13 cellular contexts compared by ENCODE assay signal in genomic region chr3:29153811-29154210, GRCh38.
DNase-seq lines count a peak whose midpoint lies in the region; ATAC-seq, FAIRE-seq and TF ChIP-seq lines count a peak whose summit lies in the region.
"Had no signal": no experiment of that assay in that cellular context is flagged by ENCODE, and none has a peak within 500 bp of the region (broad histone marks: within the 10 kb centered on the region; RNA-seq: fewer than 3 reads in every experiment).

No MANE protein-coding gene starts in this region.

- no peak overlapping the region for H3K27ac Mint-ChIP-seq in activated naive CD4-positive, alpha-beta T cell treated with anti-CD3 and anti-CD28 coated beads, Interleukin-2, amount 50 U/mL, for 72 hours
- H3K27ac Mint-ChIP-seq in activated CD8-positive, alpha-beta T cell treated with anti-CD3 and anti-CD28 coated beads for 36 hours, result no peak overlapping the region

- H3K27me3 Mint-ChIP-seq in activated CD8-positive, alpha-beta T cell treated with anti-CD3 and anti-CD28 coated beads for 36 hours, result no peaks in the 10 kb centered on the region

- peak in 1 of 2 donors; percentile 40 for DNase-seq in activated naive CD4-positive, alpha-beta T cell treated with anti-CD3 and anti-CD28 coated beads, Interleukin-2, amount 50 U/mL, for 72 hours (ENCODE audit: low spot score in 2 of 2)
- no peak for DNase-seq in activated naive CD4-positive, alpha-beta T cell treated with anti-CD3 and anti-CD28 coated beads, Interleukin-2, amount 50 U/mL, for 16 hours
- peak; percentile 70 for DNase-seq in activated CD8-positive, alpha-beta T cell treated with anti-CD3 and anti-CD28 coated beads for 36 hours
- peak; percentile 1 for DNase-seq in stimulated activated naive CD4-positive, alpha-beta T cell treated with Interleukin-2 at 50 U/mL for 16 hours (lab: John Stamatoyannopoulos, UW)
- DNase-seq in NCI-H1436 treated with DMSO at 0.1 percent for 48 hours (lab: John Stamatoyannopoulos, UW), result no peak
- DNase-seq in vagina (ENCODE audit: extremely low spot score in 2 of 2), result no peak
- no peak for DNase-seq in kidney
- DNase-seq: heart left ventricle, mucosa of descending colon had no signal

- POLR2A ChIA-PET in activated CD8-positive, alpha-beta T cell treated with anti-CD3 and anti-CD28 coated beads for 36 hours (lab: Charles Lee), result no interaction called here

- no peaks in the 10 kb centered on the region for H3K4me1 ChIP-seq in vagina
- no peaks in the 10 kb centered on the region for H3K4me1 ChIP-seq in kidney (ENCODE audit: control insufficient read depth in 1 of 2, insufficient read depth in 1 of 2, low read depth in 1 of 2, low read length in 2 of 2)

- H3K36me3 ChIP-seq in vagina (no peaks in the 10 kb centered on the region), kidney (ENCODE audit: control insufficient read depth in 1 of 2, insufficient read depth in 2 of 2, low read length in 2 of 2) (no peaks in the 10 kb centered on the region)
- H3K36me3 ChIP-seq: heart left ventricle, thoracic aorta had no signal

- TF ChIP-seq CTCF in activated CD8-positive, alpha-beta T cell treated with anti-CD3 and anti-CD28 coated beads for 36 hours (IDR thresholded peaks at IDR 0.05), result no peak
- no peak for TF ChIP-seq CTCF in vagina (IDR thresholded peaks at IDR 0.05)
- no peak for TF ChIP-seq CTCF in kidney (IDR thresholded peaks at IDR 0.05; ENCODE audit: borderline replicate concordance, extremely low read depth, insufficient read depth)

- no peak overlapping the region for H3K9ac ChIP-seq in kidney (ENCODE audit: low read length in 2 of 2)

- CTCF ChIA-PET in activated CD8-positive, alpha-beta T cell treated with anti-CD3 and anti-CD28 coated beads for 36 hours (lab: Charles Lee), result no interaction called here

- H3K9me3 Mint-ChIP-seq in activated naive CD4-positive, alpha-beta T cell treated with anti-CD3 and anti-CD28 coated beads, Interleukin-2, amount 50 U/mL, for 72 hours, result no peaks in the 10 kb centered on the region
- H3K9me3 Mint-ChIP-seq in activated CD8-positive, alpha-beta T cell treated with anti-CD3 and anti-CD28 coated beads for 36 hours, result no peaks in the 10 kb centered on the region

- no peaks in the 10 kb centered on the region for H3K27me3 ChIP-seq in vagina
- H3K27me3 ChIP-seq: heart left ventricle had no signal

- H3K27ac ChIP-seq in vagina, result no peak overlapping the region
- H3K27ac ChIP-seq in kidney (ENCODE audit: low read depth in 2 of 2, low read length in 2 of 2), result no peak overlapping the region
- H3K27ac ChIP-seq: heart left ventricle, skin epidermis, thoracic aorta had no signal

- no peak for TF ChIP-seq POLR2A in vagina (IDR thresholded peaks at IDR 0.05)

- H3K4me3 ChIP-seq in vagina, result no peak overlapping the region
- no peak overlapping the region for H3K4me3 ChIP-seq in kidney (ENCODE audit: low read length in 2 of 2)
- H3K4me3 ChIP-seq: heart left ventricle, mucosa of descending colon, skin epidermis, thoracic aorta had no signal

- peaks cover 11% of the 10 kb centered on the region for H3K4me1 Mint-ChIP-seq in activated CD8-positive, alpha-beta T cell treated with anti-CD3 and anti-CD28 coated beads for 36 hours (ENCODE audit: low read depth)

- no peak for FAIRE-seq in kidney (lab: Jason Lieb, UNC)
- FAIRE-seq: RCC 7860 had no signal

- intact Hi-C loops in activated CD8-positive, alpha-beta T cell treated with anti-CD3 and anti-CD28 coated beads for 36 hours (cut with micrococcal nuclease), result no loop called here
- intact Hi-C loops in vagina (cut with DNase I) (no loop called here), kidney (cut with DNase I) (no loop called here)

- no peaks in the 10 kb centered on the region for H3K36me3 Mint-ChIP-seq in activated naive CD4-positive, alpha-beta T cell treated with anti-CD3 and anti-CD28 coated beads, Interleukin-2, amount 50 U/mL, for 72 hours
- no peaks in the 10 kb centered on the region for H3K36me3 Mint-ChIP-seq in activated CD8-positive, alpha-beta T cell treated with anti-CD3 and anti-CD28 coated beads for 36 hours (ENCODE audit: low read depth)

- no peak overlapping the region for H3K4me3 Mint-ChIP-seq in activated CD8-positive, alpha-beta T cell treated with anti-CD3 and anti-CD28 coated beads for 36 hours

- ATAC-seq in activated naive CD4-positive, alpha-beta T cell treated with anti-CD3 and anti-CD28 coated beads, Interleukin-2, amount 50 U/mL, for 72 hours, result peak; percentile 70 to 97
- ATAC-seq in HG03159 (IDR thresholded peaks at IDR 0.05; ENCODE audit: unreplicated experiment), result peak; percentile 80
- ATAC-seq in activated CD8-positive, alpha-beta T cell treated with anti-CD3 and anti-CD28 coated beads for 36 hours, result peak; percentile 72
- ATAC-seq: heart left ventricle, mucosa of descending colon had no signal

- H3K9me3 ChIP-seq in vagina (no peaks in the 10 kb centered on the region), kidney (ENCODE audit: control insufficient read depth in 1 of 2, low read length in 2 of 2) (no peaks in the 10 kb centered on the region)
- H3K9me3 ChIP-seq: heart left ventricle, mucosa of descending colon, thoracic aorta had no signal

Comparison
In these comparisons a context has a peak if more than half of its experiments do, and no peak if none do; other contexts are left out.
1. DNase-seq: peak in activated CD8-positive, alpha-beta T cell treated with anti-CD3 and anti-CD28 coated beads for 36 hours (single experiment) and stimulated activated naive CD4-positive, alpha-beta T cell treated with Interleukin-2 at 50 U/mL for 16 hours (single experiment); none in activated naive CD4-positive, alpha-beta T cell treated with anti-CD3 and anti-CD28 coated beads, Interleukin-2, amount 50 U/mL, for 16 hours (single experiment), NCI-H1436 treated with DMSO at 0.1 percent for 48 hours (single experiment), vagina (0 of 2) and kidney (single experiment).
2. Peak in every context shown above with its lines, with median percentiles within 50 percentile points of each other: ATAC-seq.